Comparison of ENCODE assay signal across 23 cellular contexts in genomic region chr4:23245196-23245595, GRCh38.
"Had no signal": no experiment of that assay in that cellular context is flagged by ENCODE, and none has a peak within 500 bp of the region (broad histone marks: within the 10 kb centered on the region; RNA-seq: fewer than 3 reads in every experiment).

No MANE protein-coding gene starts in this region.

- ATAC-seq: K562, SK-N-SH treated with all-trans-retinoic acid at 6 μM for 48 hours had no signal

- H3K27ac ChIP-seq: HL-60, KMS-11 had no signal

- H3K4me3 ChIP-seq: K562 had no signal

- FAIRE-seq: HTR-8/SVneo, K562, RCC 7860 had no signal

- DNase-seq: Kasumi-1, MM.1S, NCI-H1092 treated with DMSO at 0.1 percent for 48 hours, NCI-H1436, NCI-H1694 treated with DMSO at 0.1 percent for 48 hours, NCI-H1930, NCI-H2081 treated with DMSO at 0.1 percent for 48 hours, NCI-H2171, NCI-H226, NCI-H446, NCI-H510A, NCI-H524 treated with DMSO at 0.1 percent for 48 hours, NCI-H69, NCI-H774, Right ventricle myocardium superior, RPMI8226, SIG-M5 had no signal
